ENCODE assay signal across 17 cellular contexts in the genomic region with DNA sequence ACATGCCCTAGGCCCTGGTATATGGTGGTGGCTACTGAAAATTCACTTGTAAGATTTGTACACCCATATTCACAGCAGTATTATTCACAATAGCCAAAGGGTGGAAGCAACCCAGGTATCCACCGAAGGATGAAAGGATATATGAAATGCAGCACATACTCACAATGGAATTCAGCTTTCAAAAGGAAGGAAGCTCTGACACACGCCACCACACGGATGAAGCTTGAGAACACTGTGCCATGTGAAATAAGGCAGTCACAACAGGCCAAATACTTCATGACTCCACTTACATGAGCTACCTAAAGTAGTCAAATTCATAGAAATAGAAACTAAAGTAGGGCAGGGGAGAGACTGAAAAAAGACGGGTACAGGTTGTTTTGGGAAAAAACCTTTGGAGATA. TPM values are rescaled to one million over a fixed set of nuclear protein-coding genes. Genes with fewer than 3 reads are reported as not detected.
DNase-seq lines count a peak whose midpoint lies in the region; ATAC-seq, FAIRE-seq and TF ChIP-seq lines count a peak whose summit lies in the region.
"Had no signal": no experiment of that assay in that cellular context is flagged by ENCODE, and none has a peak within 500 bp of the region (broad histone marks: within the 10 kb centered on the region; RNA-seq: fewer than 3 reads in every experiment).

No MANE protein-coding gene starts in this region.

- H3K27me3 ChIP-seq in ACC112 (ENCODE audit: insufficient read depth, low read length) (no peaks in the 10 kb centered on the region), keratinocyte (ENCODE audit: control insufficient read depth, extremely low read depth, insufficient read depth, low read length) (no peaks in the 10 kb centered on the region)
- H3K27me3 ChIP-seq in CD8-positive, alpha-beta memory T cell (ENCODE audit: insufficient read depth, low read length, poor library complexity, severe bottlenecking): no peaks in the 10 kb centered on the region
- H3K27me3 ChIP-seq: gastroesophageal sphincter had no signal

- peak overlapping the region; percentile 7 to 80 (median 60) for H3K27ac Mint-ChIP-seq in CD8-positive, alpha-beta memory T cell
- H3K27ac Mint-ChIP-seq in activated CD8-positive, alpha-beta T cell treated with anti-CD3 and anti-CD28 coated beads, Interleukin-2, amount 10 ng/mL, durations not matched to agents 7 days and 5 days: peak overlapping the region; percentile 83

- no peak for TF ChIP-seq CTCF in keratinocyte (optimal IDR thresholded peaks at IDR 0.05 in 1 of 3, IDR thresholded peaks at IDR 0.05 in 1 of 3, conservative IDR thresholded peaks at IDR 0.05 in 1 of 3; ENCODE audit: extremely low read depth in 1 of 3, insufficient read depth in 2 of 3, low read length in 3 of 3)

- no peaks in the 10 kb centered on the region for H3K9me3 ChIP-seq in CD8-positive, alpha-beta memory T cell (ENCODE audit: low read length)
- H3K9me3 ChIP-seq in keratinocyte (ENCODE audit: control insufficient read depth, low read depth, low read length): no peaks in the 10 kb centered on the region
- H3K9me3 ChIP-seq: gastroesophageal sphincter had no signal

- H3K36me3 ChIP-seq in ACC112 (ENCODE audit: insufficient read depth, low read length): peaks cover 28% of the 10 kb centered on the region
- peaks cover 26% of the 10 kb centered on the region for H3K36me3 ChIP-seq in CD8-positive, alpha-beta memory T cell (ENCODE audit: insufficient read depth, low read length)
- peaks cover 17 to 29% of the 10 kb centered on the region in 2 experiments for H3K36me3 ChIP-seq in keratinocyte (ENCODE audit: control insufficient read depth in 2 of 2, extremely low read depth in 1 of 2, insufficient read depth in 2 of 2, low read length in 2 of 2)

- peak overlapping the region; percentile 34 for H3K4me2 ChIP-seq in keratinocyte (ENCODE audit: control insufficient read depth, extremely low read depth, insufficient read depth, low read depth, low read length)

- peak overlapping the region; percentile 70 to 95 (median 85) for H3K4me3 Mint-ChIP-seq in CD8-positive, alpha-beta memory T cell
- peak overlapping the region; percentile 77 for H3K4me3 Mint-ChIP-seq in activated CD8-positive, alpha-beta T cell treated with anti-CD3 and anti-CD28 coated beads, Interleukin-2, amount 10 ng/mL, durations not matched to agents 7 days and 5 days

- H3K4me1 ChIP-seq in ACC112 (ENCODE audit: control insufficient read depth, insufficient read depth, low read length, unreplicated experiment): peaks cover 32% of the 10 kb centered on the region
- peaks cover 63% of the 10 kb centered on the region for H3K4me1 ChIP-seq in CD8-positive, alpha-beta memory T cell (ENCODE audit: insufficient read depth, low read length)
- H3K4me1 ChIP-seq in keratinocyte (ENCODE audit: control insufficient read depth, extremely low read depth, insufficient read depth, low read length): peaks cover 29% of the 10 kb centered on the region

- H3K9ac ChIP-seq in keratinocyte (ENCODE audit: control insufficient read depth, extremely low read depth, insufficient read depth, low read length): no peak overlapping the region

- peaks cover 0 to 45% (median 9%) of the 10 kb centered on the region in 3 donors for H3K36me3 Mint-ChIP-seq in CD8-positive, alpha-beta memory T cell
- peaks cover 44% of the 10 kb centered on the region for H3K36me3 Mint-ChIP-seq in activated CD8-positive, alpha-beta T cell treated with anti-CD3 and anti-CD28 coated beads, Interleukin-2, amount 10 ng/mL, durations not matched to agents 7 days and 5 days (ENCODE audit: low read depth)

- POLR2A ChIA-PET in CD8-positive, alpha-beta memory T cell (lab: Charles Lee): interaction anchor here (0.6 to 1.7 kb wide), 6 partner anchors 14 to 68 kb away, joined by 3 to 6 read pairs (median 4); no protein-coding TSS in a partner anchor
- POLR2A ChIA-PET in activated CD8-positive, alpha-beta T cell treated with anti-CD3 and anti-CD28 coated beads, Interleukin-2, amount 10 ng/mL, durations not matched to agents 7 days and 5 days (lab: Charles Lee): interaction anchor here (0.6 to 6.7 kb wide), 5 partner anchors 12 to 66 kb away, joined by 3 to 135 read pairs (median 3); no protein-coding TSS in a partner anchor

- CTCF ChIA-PET in CD8-positive, alpha-beta memory T cell (lab: Charles Lee): interaction anchor here (1.0 to 4.0 kb wide), 10 partner anchors 10 to 110 kb away, joined by 3 to 37 read pairs (median 10); no protein-coding TSS in a partner anchor
- CTCF ChIA-PET in activated CD8-positive, alpha-beta T cell treated with anti-CD3 and anti-CD28 coated beads, Interleukin-2, amount 10 ng/mL, durations not matched to agents 7 days and 5 days (lab: Charles Lee): interaction anchor here (0.9 to 12.6 kb wide), 9 partner anchors 9 to 72 kb away, joined by 3 to 275 read pairs (median 8); no protein-coding TSS in a partner anchor

- dilution Hi-C loops in keratinocyte (cut with MboI; ENCODE audit: extremely low pct_ligation_motif_present, low sequenced_read_pairs): no loop called here

- H2AFZ ChIP-seq in ACC112 (ENCODE audit: low read length, unreplicated experiment): no peak overlapping the region
- no peak overlapping the region for H2AFZ ChIP-seq in keratinocyte (ENCODE audit: control insufficient read depth, low read length)

- H3K4me3 ChIP-seq in ACC112 (ENCODE audit: low read depth, low read length) (peak overlapping the region; percentile 50), keratinocyte (ENCODE audit: control insufficient read depth in 2 of 3, extremely low read depth in 1 of 3, insufficient read depth in 2 of 3, low read depth in 1 of 3, low read length in 3 of 3) (no peak overlapping the region)
- H3K4me3 ChIP-seq in CD8-positive, alpha-beta memory T cell (ENCODE audit: low read length): peak overlapping the region; percentile 14
- H3K4me3 ChIP-seq: gastroesophageal sphincter had no signal

- H3K79me2 ChIP-seq in ACC112 (ENCODE audit: control insufficient read depth, insufficient read depth, low read length, unreplicated experiment) (peaks cover 77% of the 10 kb centered on the region), keratinocyte (ENCODE audit: control insufficient read depth, insufficient read depth, low read length) (peaks cover 75% of the 10 kb centered on the region)

- no peak for ATAC-seq in activated CD8-positive, alpha-beta T cell treated with anti-CD3 and anti-CD28 coated beads, Interleukin-2, amount 10 ng/mL, durations not matched to agents 7 days and 5 days
- no peak for ATAC-seq in HG03432 (IDR thresholded peaks at IDR 0.05; ENCODE audit: unreplicated experiment)
- ATAC-seq: gastroesophageal sphincter had no signal

- H4K20me1 ChIP-seq in keratinocyte (ENCODE audit: control insufficient read depth, extremely low read depth, insufficient read depth, low read length): peaks cover 32% of the 10 kb centered on the region

- no peak overlapping the region for H3K27ac ChIP-seq in ACC112 (ENCODE audit: low read depth, low read length)
- no peak overlapping the region for H3K27ac ChIP-seq in CD8-positive, alpha-beta memory T cell (ENCODE audit: low read depth, low read length)
- H3K27ac ChIP-seq in keratinocyte (ENCODE audit: control insufficient read depth, insufficient read depth, low read length): no peak overlapping the region
- H3K27ac ChIP-seq: C4-2B, gastroesophageal sphincter had no signal

- H3K4me1 Mint-ChIP-seq in CD8-positive, alpha-beta memory T cell: peaks cover 38 to 52% (median 41%) of the 10 kb centered on the region in 3 donors
- H3K4me1 Mint-ChIP-seq in activated CD8-positive, alpha-beta T cell treated with anti-CD3 and anti-CD28 coated beads, Interleukin-2, amount 10 ng/mL, durations not matched to agents 7 days and 5 days (ENCODE audit: low read depth): peaks cover 41% of the 10 kb centered on the region

- no peaks in the 10 kb centered on the region for H3K27me3 Mint-ChIP-seq in CD8-positive, alpha-beta memory T cell
- no peaks in the 10 kb centered on the region for H3K27me3 Mint-ChIP-seq in activated CD8-positive, alpha-beta T cell treated with anti-CD3 and anti-CD28 coated beads, Interleukin-2, amount 10 ng/mL, durations not matched to agents 7 days and 5 days (ENCODE audit: low read depth)

- peaks cover 0 to 3% (median 0%) of the 10 kb centered on the region in 5 donors for H3K9me3 Mint-ChIP-seq in CD8-positive, alpha-beta memory T cell
- peaks cover 2% of the 10 kb centered on the region for H3K9me3 Mint-ChIP-seq in activated CD8-positive, alpha-beta T cell treated with anti-CD3 and anti-CD28 coated beads, Interleukin-2, amount 10 ng/mL, durations not matched to agents 7 days and 5 days (ENCODE audit: insufficient read depth)

- no peak for DNase-seq in CD8-positive, alpha-beta memory T cell
- no peak for DNase-seq in activated CD8-positive, alpha-beta T cell treated with anti-CD3 and anti-CD28 coated beads, Interleukin-2, amount 10 ng/mL, durations not matched to agents 7 days and 5 days
- no peak for DNase-seq in keratinocyte (ENCODE audit: low read depth, low spot score)
- no peak for DNase-seq in amniotic stem cell (lab: John Stamatoyannopoulos, UW)
- DNase-seq in SK-N-DZ (ENCODE audit: low spot score): no peak
- no peak for DNase-seq in cardiac septum (ENCODE audit: low spot score)
- DNase-seq: NCI-H1930; NCI-H774; stimulated activated CD4-positive, alpha-beta T cell treated with anti-CD3 and anti-CD28 coated beads, Interleukin-4, amount 100 ng/mL, for 24 hours; stimulated activated naive CD4-positive, alpha-beta T cell treated with Interleukin-2 at 50 U/mL for 16 hours had no signal

- peaks cover 3% of the 10 kb centered on the region for H3K9me1 ChIP-seq in keratinocyte (ENCODE audit: control insufficient read depth, extremely low read depth, insufficient read depth, low read length)

- FAIRE-seq in keratinocyte (lab: Jason Lieb, UNC): no peak
- FAIRE-seq: G401.6, GM18507, TTC549 had no signal

- intact Hi-C loops in cardiac septum (cut with DNase I): no loop called here

RNA-seq across cellular contexts. Expression of a gene that starts 2.9 kb away (rescaled TPM):
- 100 to 1,000 TPM; 228 to 234 TPM for total RNA-seq in CD8-positive, alpha-beta memory T cell
- 96.8 TPM for polyA plus RNA-seq in CD8-positive, alpha-beta memory T cell
- 100 to 1,000 TPM; 206 to 209 TPM for total RNA-seq in activated CD8-positive, alpha-beta T cell treated with anti-CD3 and anti-CD28 coated beads, Interleukin-2, amount 10 ng/mL, durations not matched to agents 7 days and 5 days
- 111 to 127 TPM (median 114 TPM) in 3 replicates for polyA plus RNA-seq in keratinocyte
- polyA plus RNA-seq in keratinocyte (2011; ENCODE audit: low read depth): 65.0 TPM
- polyA plus RNA-seq in keratinocyte (2011; cell fraction: cytosol; rRNA removed): 125 and 145 TPM in 2 replicates
- 184 and 202 TPM in 2 replicates for polyA plus RNA-seq in keratinocyte (2011; cell fraction: nucleus; rRNA removed)
- polyA plus RNA-seq in keratinocyte (2012; ENCODE audit: low replicate concordance): 54.3 and 83.4 TPM in 2 replicates
- polyA minus RNA-seq in keratinocyte: 211 to 400 TPM (median 230 TPM) in 3 replicates
- polyA minus RNA-seq in keratinocyte (2011; cell fraction: cytosol; rRNA and poly(A)+ RNA removed): 181 TPM
- polyA minus RNA-seq in keratinocyte (2011; cell fraction: nucleus; rRNA and poly(A)+ RNA removed): 136 and 217 TPM in 2 replicates
- 90.2 and 119 TPM in 2 replicates for polyA plus RNA-seq in SK-N-DZ (2014; cell fraction: cytosol; rRNA removed)
- 139 and 189 TPM in 2 replicates for polyA plus RNA-seq in SK-N-DZ (2014; cell fraction: nucleus; rRNA removed)
- 43.9 TPM for total RNA-seq in cardiac septum

Comparison
In these comparisons a context has a peak if more than half of its experiments do, and no peak if none do; other contexts are left out.
1. H3K4me3 ChIP-seq: peak in ACC112 (single experiment) and CD8-positive, alpha-beta memory T cell (single experiment); none in keratinocyte (0 of 3).